32 cellular contexts compared by ENCODE assay signal in the genomic region with DNA sequence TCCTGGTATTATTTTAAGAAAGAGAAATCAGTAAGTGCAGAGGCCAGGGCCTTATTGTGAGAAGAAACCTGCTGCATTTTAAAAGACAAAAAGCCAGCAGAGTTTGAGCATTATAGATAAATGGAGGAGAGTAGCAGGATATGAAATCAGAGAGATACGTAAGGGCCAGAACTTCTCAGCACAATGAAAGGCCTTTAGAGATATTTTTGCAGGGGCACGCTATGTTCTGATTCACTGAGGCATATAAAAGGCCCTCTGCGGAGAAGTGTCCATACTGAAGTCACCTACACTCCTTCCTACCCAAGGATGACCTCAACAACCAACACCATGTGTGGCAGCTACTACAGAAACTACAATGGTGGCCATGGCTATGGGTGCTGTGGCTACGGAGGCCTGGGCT. TPM values are rescaled to one million over a fixed set of nuclear protein-coding genes. Genes with fewer than 3 reads are reported as not detected.
"Had no signal": no experiment of that assay in that cellular context is flagged by ENCODE, and none has a peak within 500 bp of the region (broad histone marks: within the 10 kb centered on the region; RNA-seq: fewer than 3 reads in every experiment).

KRTAP6-3 (plus strand) TSS at position 301 of the 400 bp plus-strand sequence; CDS start at position 307, 6 bp downstream.

- H3K36me3 ChIP-seq: stomach, suprapubic skin, thoracic aorta, thyroid gland, tibial artery, tibial nerve, transverse colon, upper lobe of right lung, uterus, vagina had no signal

- H3K27ac Mint-ChIP-seq: stimulated activated effector memory CD8-positive, alpha-beta T cell treated with anti-CD3 and anti-CD28 coated beads, Interleukin-12 subunit alpha, Interleukin-12 subunit beta, amount 100 ng/mL, for 72 hours; stimulated activated naive B cell treated with anti-CD40 and anti-IgM and Interleukin-4, amounts not matched to agents 10 μg/mL and 1 μg/mL and 100 μg/mL, for 72 hours; stimulated activated naive CD8-positive, alpha-beta T cell treated with anti-CD3 and anti-CD28 coated beads, Interleukin-15, amount 100 ng/mL, for 72 hours; stimulated activated naive CD8-positive, alpha-beta T cell treated with anti-CD3 and anti-CD28 coated beads, Interleukin-15, Interleukin-2, amounts not matched to agents 100 ng/mL and 50 ng/mL, for 24 hours; type B pancreatic cell had no signal

- H3K4me3 Mint-ChIP-seq: stimulated activated effector memory CD8-positive, alpha-beta T cell treated with anti-CD3 and anti-CD28 coated beads, Interleukin-12 subunit alpha, Interleukin-12 subunit beta, amount 100 ng/mL, for 72 hours; stimulated activated naive B cell treated with anti-CD40 and anti-IgM and Interleukin-4, amounts not matched to agents 10 μg/mL and 1 μg/mL and 100 μg/mL, for 72 hours; stimulated activated naive CD8-positive, alpha-beta T cell treated with anti-CD3 and anti-CD28 coated beads, Interleukin-15, amount 100 ng/mL, for 72 hours; stimulated activated naive CD8-positive, alpha-beta T cell treated with anti-CD3 and anti-CD28 coated beads, Interleukin-15, Interleukin-2, amounts not matched to agents 100 ng/mL and 50 ng/mL, for 24 hours; type B pancreatic cell had no signal

- H3K9me3 ChIP-seq: stomach, suprapubic skin, testis, thoracic aorta, thyroid gland, tibial artery, tibial nerve, transverse colon, upper lobe of right lung, uterus, vagina had no signal

- H3K36me3 Mint-ChIP-seq: stimulated activated effector memory CD8-positive, alpha-beta T cell treated with anti-CD3 and anti-CD28 coated beads, Interleukin-12 subunit alpha, Interleukin-12 subunit beta, amount 100 ng/mL, for 72 hours; stimulated activated naive B cell treated with anti-CD40 and anti-IgM and Interleukin-4, amounts not matched to agents 10 μg/mL and 1 μg/mL and 100 μg/mL, for 72 hours; type B pancreatic cell had no signal

- H3K4me3 ChIP-seq: stomach, suprapubic skin, testis, thoracic aorta, thyroid gland, tibial artery, tibial nerve, transverse colon, upper lobe of right lung, uterus, vagina had no signal

- H3K4me1 ChIP-seq: stomach, suprapubic skin, testis, thyroid gland, tibial artery, tibial nerve, transverse colon, upper lobe of right lung, uterus, vagina had no signal

- H3K27me3 ChIP-seq: stomach, suprapubic skin, testis, thyroid gland, tibial artery, tibial nerve, transverse colon, upper lobe of right lung, uterus, vagina had no signal

- DNase-seq: stimulated activated CD4-positive, alpha-beta T cell treated with anti-CD3 and anti-CD28 coated beads, Interleukin-2, amount 100 ng/mL, for 24 hours; stimulated activated CD4-positive, alpha-beta T cell treated with anti-CD3 and anti-CD28 coated beads, Interleukin-2, amount 100 ng/mL, for 48 hours; stimulated activated CD4-positive, alpha-beta T cell treated with anti-CD3 and anti-CD28 coated beads, Interleukin-4, amount 100 ng/mL, for 1 hour; stimulated activated CD4-positive, alpha-beta T cell treated with anti-CD3 and anti-CD28 coated beads, Interleukin-4, amount 100 ng/mL, for 24 hours; stimulated activated CD4-positive, alpha-beta T cell treated with anti-CD3 and anti-CD28 coated beads, Interleukin-4, amount 100 ng/mL, for 4 hours; stimulated activated CD8-positive, alpha-beta memory T cell treated with anti-CD3 and anti-CD28 coated beads, Interleukin-4, amount 100 ng/mL, for 48 hours; stimulated activated naive B cell treated with anti-CD40 and anti-IgM and Interleukin-4, amounts not matched to agents 10 μg/mL and 1 μg/mL and 100 μg/mL, for 72 hours; stimulated activated naive CD4-positive, alpha-beta T cell; stimulated activated naive CD4-positive, alpha-beta T cell treated with Interleukin-2 at 50 U/mL for 16 hours; stimulated activated naive CD8-positive, alpha-beta T cell treated with anti-CD3 and anti-CD28 coated beads, Interleukin-15, amount 100 ng/mL, for 72 hours; stimulated activated naive CD8-positive, alpha-beta T cell treated with anti-CD3 and anti-CD28 coated beads, Interleukin-15, Interleukin-2, amounts not matched to agents 100 U/mL and 50 U/mL, for 24 hours; stomach; substantia nigra; testis; thyroid gland; tibial artery; transverse colon; trophoblast cell; upper lobe of right lung; uterus had no signal

- ATAC-seq: stimulated activated naive B cell treated with anti-CD40 and anti-IgM and Interleukin-4, amounts not matched to agents 10 μg/mL and 1 μg/mL and 100 μg/mL, for 72 hours; stimulated activated naive CD8-positive, alpha-beta T cell treated with anti-CD3 and anti-CD28 coated beads, Interleukin-15, amount 100 ng/mL, for 72 hours; stimulated activated naive CD8-positive, alpha-beta T cell treated with anti-CD3 and anti-CD28 coated beads, Interleukin-15, Interleukin-2, amounts not matched to agents 100 U/mL and 50 U/mL, for 24 hours had no signal

- H3K27ac ChIP-seq: stomach, suprapubic skin, testis, thoracic aorta, thyroid gland, tibial artery, tibial nerve, transverse colon, upper lobe of right lung, uterus, vagina had no signal

- H3K27me3 Mint-ChIP-seq: stimulated activated naive B cell treated with anti-CD40 and anti-IgM and Interleukin-4, amounts not matched to agents 10 μg/mL and 1 μg/mL and 100 μg/mL, for 72 hours; stimulated activated naive CD8-positive, alpha-beta T cell treated with anti-CD3 and anti-CD28 coated beads, Interleukin-15, amount 100 ng/mL, for 72 hours; stimulated activated naive CD8-positive, alpha-beta T cell treated with anti-CD3 and anti-CD28 coated beads, Interleukin-15, Interleukin-2, amounts not matched to agents 100 ng/mL and 50 ng/mL, for 24 hours; type B pancreatic cell had no signal

- H3K4me1 Mint-ChIP-seq: stimulated activated effector memory CD8-positive, alpha-beta T cell treated with anti-CD3 and anti-CD28 coated beads, Interleukin-12 subunit alpha, Interleukin-12 subunit beta, amount 100 ng/mL, for 72 hours; stimulated activated naive B cell treated with anti-CD40 and anti-IgM and Interleukin-4, amounts not matched to agents 10 μg/mL and 1 μg/mL and 100 μg/mL, for 72 hours; stimulated activated naive CD8-positive, alpha-beta T cell treated with anti-CD3 and anti-CD28 coated beads, Interleukin-15, amount 100 ng/mL, for 72 hours had no signal

- H3K9me3 Mint-ChIP-seq: stimulated activated naive B cell treated with anti-CD40 and anti-IgM and Interleukin-4, amounts not matched to agents 10 μg/mL and 1 μg/mL and 100 μg/mL, for 72 hours; stimulated activated naive CD8-positive, alpha-beta T cell treated with anti-CD3 and anti-CD28 coated beads, Interleukin-15, amount 100 ng/mL, for 72 hours; stimulated activated naive CD8-positive, alpha-beta T cell treated with anti-CD3 and anti-CD28 coated beads, Interleukin-15, Interleukin-2, amounts not matched to agents 100 ng/mL and 50 ng/mL, for 24 hours; type B pancreatic cell had no signal

RNA-seq across cellular contexts. Expression of gene KRTAP6-3, which starts in this region (rescaled TPM):
- total RNA-seq: stomach, subcutaneous adipose tissue, suprapubic skin, temporal lobe, thoracic aorta, thyroid gland, tibial nerve, transverse colon, upper lobe of right lung, ureter, urinary bladder, uterus, vagina had no signal
- polyA plus RNA-seq: stomach, thymus, urinary bladder had no signal
